16 cellular contexts compared by ENCODE assay signal in the genomic region with DNA sequence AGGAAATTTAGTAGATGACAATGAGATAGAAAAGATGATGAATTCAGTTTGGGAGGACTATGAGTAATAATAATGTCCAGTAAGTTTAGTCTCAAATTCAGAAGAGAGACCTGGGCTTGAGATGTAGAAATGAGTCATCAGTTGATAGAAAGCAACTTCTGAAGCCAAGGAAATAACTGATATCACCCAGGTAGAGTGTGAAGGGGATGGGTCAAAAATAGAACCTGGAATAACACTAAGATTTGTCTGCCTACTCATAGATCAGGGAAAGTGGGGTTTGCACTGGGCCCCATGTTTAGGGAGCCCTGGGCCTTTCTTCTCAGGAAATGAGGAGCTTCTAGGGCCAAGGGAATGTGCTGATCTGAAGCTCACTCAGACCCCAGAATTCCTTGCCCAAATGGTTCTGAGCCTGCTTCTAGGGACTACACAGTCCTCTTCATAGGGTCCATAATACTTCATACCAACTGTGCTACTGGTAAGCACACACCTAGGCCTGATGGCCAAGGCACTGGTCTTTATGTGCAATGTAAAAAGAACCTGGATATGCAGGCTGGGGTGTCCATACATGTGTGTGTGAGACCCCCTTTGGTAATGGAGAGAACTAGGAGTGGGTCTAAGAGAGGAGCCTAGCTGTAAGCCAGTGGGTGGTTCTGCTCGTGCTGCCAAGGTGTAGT.
A peak's percentile ranks its signal among the peaks of the same experiment; 100 is the strongest.
DNase-seq lines count a peak whose midpoint lies in the region; ATAC-seq and TF ChIP-seq lines count a peak whose summit lies in the region.
"Had no signal": no experiment of that assay in that cellular context is flagged by ENCODE, and none has a peak within 500 bp of the region (broad histone marks: within the 10 kb centered on the region; RNA-seq: fewer than 3 reads in every experiment).

No MANE protein-coding gene starts in this region.

- intact Hi-C loops in colonic mucosa (cut with DNase I), result no loop called here

- DNase-seq in ELR (ENCODE audit: low read depth) (peak; percentile 23), NOMO-1 treated with dmso at 0.1 percent for 144 hours (lab: John Stamatoyannopoulos, UW; ENCODE audit: unreplicated experiment) (no peak), colonic mucosa (no peak), osteocyte (ENCODE audit: extremely low spot score, unreplicated experiment) (no peak)
- DNase-seq: activated CD4-positive, alpha-beta T cell treated with anti-CD3 and anti-CD28 coated beads, Interleukin-2, amount 50 U/mL, for 1 hour; immature natural killer cell; MM.1S; NCI-H1694 treated with DMSO at 0.1 percent for 48 hours; retina; T1000 had no signal

- H3K27ac Mint-ChIP-seq in osteocyte (ENCODE audit: unreplicated experiment), result no peak overlapping the region

- no peaks in the 10 kb centered on the region for H3K27me3 Mint-ChIP-seq in osteocyte (ENCODE audit: unreplicated experiment)

- peaks cover 3% of the 10 kb centered on the region for H3K9me3 Mint-ChIP-seq in osteocyte (ENCODE audit: unreplicated experiment)
- H3K9me3 Mint-ChIP-seq: immature natural killer cell had no signal

- H3K4me1 Mint-ChIP-seq in osteocyte (ENCODE audit: unreplicated experiment), result no peaks in the 10 kb centered on the region

- TF ChIP-seq CTCF in colonic mucosa (IDR thresholded peaks at IDR 0.05) (no peak), osteocyte (IDR thresholded peaks at IDR 0.05) (no peak)

- H3K9ac ChIP-seq in colonic mucosa (ENCODE audit: low read depth in 2 of 2, low read length in 2 of 2), result no peak overlapping the region

- no peak overlapping the region for H3K27ac ChIP-seq in colonic mucosa
- H3K27ac ChIP-seq: ascending aorta had no signal

- no peaks in the 10 kb centered on the region for H3K36me3 ChIP-seq in colonic mucosa

- H3K9me3 ChIP-seq in colonic mucosa, result no peaks in the 10 kb centered on the region
- H3K9me3 ChIP-seq: ascending aorta had no signal

- no peaks in the 10 kb centered on the region for H3K4me1 ChIP-seq in colonic mucosa
- H3K4me1 ChIP-seq: ascending aorta had no signal

- H3K4me3 ChIP-seq in colonic mucosa, result no peak overlapping the region
- H3K4me3 ChIP-seq: ascending aorta had no signal

- H3K27me3 ChIP-seq in colonic mucosa, result no peaks in the 10 kb centered on the region
- H3K27me3 ChIP-seq: ascending aorta had no signal

- H3K36me3 Mint-ChIP-seq in osteocyte (ENCODE audit: unreplicated experiment), result peaks cover 34% of the 10 kb centered on the region

- no peak overlapping the region for H3K4me3 Mint-ChIP-seq in osteocyte (ENCODE audit: unreplicated experiment)
- H3K4me3 Mint-ChIP-seq: immature natural killer cell had no signal

- peak; percentile 38 for ATAC-seq in GM18520 (IDR thresholded peaks at IDR 0.05; ENCODE audit: unreplicated experiment)
- peak; percentile 57 for ATAC-seq in HG02759 (IDR thresholded peaks at IDR 0.05; ENCODE audit: unreplicated experiment)
- peak; percentile 48 for ATAC-seq in HG03575 (IDR thresholded peaks at IDR 0.05; ENCODE audit: extremely low read depth, insufficient number of reproducible peaks, low FRiP score, unreplicated experiment)
- ATAC-seq in HG03045 (IDR thresholded peaks at IDR 0.05; ENCODE audit: unreplicated experiment), result no peak
- ATAC-seq: HCT116 had no signal
